7 cellular contexts compared by ENCODE assay signal in genomic region chr6:41843178-41843577, GRCh38.
"Had no signal": no experiment of that assay in that cellular context is flagged by ENCODE, and none has a peak within 500 bp of the region (broad histone marks: within the 10 kb centered on the region; RNA-seq: fewer than 3 reads in every experiment).

No MANE protein-coding gene starts in this region.

- DNase-seq: H9, HCEC 1CT, IMR-90 had no signal

- ATAC-seq: GM23338 had no signal

- H3K27ac Mint-ChIP-seq: GM23338, H9 had no signal

- H3K4me3 Mint-ChIP-seq: GM23338, H9 had no signal

- H3K4me1 Mint-ChIP-seq: GM23338, H9 had no signal

- H3K9me3 Mint-ChIP-seq: GM23338, H9 had no signal

- H2AFZ ChIP-seq: GM23338 had no signal

- FAIRE-seq: H1, H54, HTR-8/SVneo had no signal

- H3K4me2 ChIP-seq: GM23338 had no signal

- H3K4me3 ChIP-seq: GM23338 had no signal
